In genomic region chr17:63704836-63705235, GRCh38 we compare ENCODE assay signal across 22 cellular contexts. TPM values are rescaled to one million over a fixed set of nuclear protein-coding genes. Genes with fewer than 3 reads are reported as not detected.
A peak's percentile ranks its signal among the peaks of the same experiment; 100 is the strongest.
DNase-seq lines count a peak whose midpoint lies in the region; ATAC-seq lines count a peak whose summit lies in the region.
"Had no signal": no experiment of that assay in that cellular context is flagged by ENCODE, and none has a peak within 500 bp of the region (broad histone marks: within the 10 kb centered on the region; RNA-seq: fewer than 3 reads in every experiment).

No MANE protein-coding gene starts in this region.

- H3K27ac ChIP-seq in mesendoderm (ENCODE audit: low read depth, low read length) (no peak overlapping the region), trophoblast cell (ENCODE audit: low read depth, low read length) (no peak overlapping the region)
- H3K27ac ChIP-seq: cardiac muscle cell, right lobe of liver had no signal

- H2BK120ac ChIP-seq in mesendoderm (ENCODE audit: low read depth, low read length) = no peak overlapping the region
- no peak overlapping the region for H2BK120ac ChIP-seq in trophoblast cell (ENCODE audit: insufficient read depth, low read length, poor library complexity)

- H3K4me1 ChIP-seq in mesendoderm (ENCODE audit: control insufficient read depth, low read depth, low read length) (peaks cover 9% of the 10 kb centered on the region), trophoblast cell (ENCODE audit: control insufficient read depth in 1 of 2, insufficient read depth in 2 of 2, low read length in 2 of 2) (peaks cover 4 to 13% of the 10 kb centered on the region in 2 experiments)
- H3K4me1 ChIP-seq: HAP-1, right lobe of liver had no signal

- H3K14ac ChIP-seq in trophoblast cell (ENCODE audit: low read length) = no peak overlapping the region

- H3K4ac ChIP-seq in mesendoderm (ENCODE audit: low read depth, low read length) (no peak overlapping the region), trophoblast cell (ENCODE audit: low read depth, low read length) (no peak overlapping the region)

- H3K4me1 Mint-ChIP-seq in activated naive CD8-positive, alpha-beta T cell (ENCODE audit: low read depth) = peaks cover 76% of the 10 kb centered on the region
- H3K4me1 Mint-ChIP-seq in activated naive CD8-positive, alpha-beta T cell treated with anti-CD3 and anti-CD28 coated beads, Interleukin-2, amount 50 U/mL, for 24 hours = peaks cover 83% of the 10 kb centered on the region
- peaks cover 78 to 82% (median 80%) of the 10 kb centered on the region in 3 donors for H3K4me1 Mint-ChIP-seq in T-cell

- H3K56ac ChIP-seq in mesendoderm (ENCODE audit: low read length) = peak overlapping the region; percentile 3

- no peak overlapping the region for H2BK15ac ChIP-seq in mesendoderm (replicated peaks; ENCODE audit: low read depth)

- DNase-seq in activated naive CD8-positive, alpha-beta T cell treated with anti-CD3 and anti-CD28 coated beads, Interleukin-2, amount 50 U/mL, for 24 hours = no peak
- DNase-seq in T-cell (no peak), mesendoderm (no peak), trophoblast cell (no peak), EL (no peak)
- DNase-seq in activated effector memory CD4-positive, alpha-beta T cell treated with Interleukin-2 at 50 U/mL for 16 hours = no peak
- DNase-seq: activated CD4-positive, alpha-beta T cell treated with anti-CD3 and anti-CD28 coated beads for 36 hours; activated CD8-positive, alpha-beta memory T cell treated with anti-CD3 and anti-CD28 coated beads, Interleukin-2, amount 50 U/mL, for 4 hours; activated gamma-delta T cell treated with Interleukin-2 at 50 U/mL for 16 hours; anterior cingulate cortex; dermis blood vessel endothelial cell; DMS53; kidney glomerular epithelial cell; MM.1S; NCI-H1436 treated with DMSO at 0.1 percent for 48 hours; NCI-H526 had no signal

- no peaks in the 10 kb centered on the region for H3K9me3 Mint-ChIP-seq in activated naive CD8-positive, alpha-beta T cell (ENCODE audit: low read depth)
- no peaks in the 10 kb centered on the region for H3K9me3 Mint-ChIP-seq in activated naive CD8-positive, alpha-beta T cell treated with anti-CD3 and anti-CD28 coated beads, Interleukin-2, amount 50 U/mL, for 24 hours
- no peaks in the 10 kb centered on the region for H3K9me3 Mint-ChIP-seq in T-cell
- H3K9me3 Mint-ChIP-seq: nephron had no signal

- H2AK5ac ChIP-seq in mesendoderm (ENCODE audit: low read length) (no peak overlapping the region), trophoblast cell (ENCODE audit: low read length) (no peak overlapping the region)

- no peak for ATAC-seq in activated naive CD8-positive, alpha-beta T cell treated with anti-CD3 and anti-CD28 coated beads, Interleukin-2, amount 50 U/mL, for 24 hours
- ATAC-seq in T-cell (replicated peaks in 1 of 4) = no peak
- ATAC-seq: activated CD4-positive, alpha-beta T cell treated with anti-CD3 and anti-CD28 coated beads for 36 hours; K562; right lobe of liver had no signal

- H2AFZ ChIP-seq in trophoblast cell (ENCODE audit: insufficient read depth, low read length, poor library complexity) = no peak overlapping the region

- H3K4me3 ChIP-seq in mesendoderm (ENCODE audit: low read length) (no peak overlapping the region), trophoblast cell (ENCODE audit: low read depth, low read length) (no peak overlapping the region)
- H3K4me3 ChIP-seq: cardiac muscle cell, HAP-1, K562, right lobe of liver had no signal

- H3K27ac Mint-ChIP-seq in activated naive CD8-positive, alpha-beta T cell = peak overlapping the region; percentile 81
- H3K27ac Mint-ChIP-seq in activated naive CD8-positive, alpha-beta T cell treated with anti-CD3 and anti-CD28 coated beads, Interleukin-2, amount 50 U/mL, for 24 hours = no peak overlapping the region
- peak overlapping the region; percentile 92 to 97 for H3K27ac Mint-ChIP-seq in T-cell

- WGBS in mesendoderm (ENCODE audit: extremely low coverage, insufficient coverage, low lambda C conversion rate) = no CpG with 5 or more reads among the region's 9 CpGs
- no CpG with 5 or more reads among the region's 9 CpGs for WGBS in trophoblast cell (ENCODE audit: extremely low coverage, insufficient coverage, insufficient read length)

- peak overlapping the region; percentile 72 for H3K4me3 Mint-ChIP-seq in activated naive CD8-positive, alpha-beta T cell
- H3K4me3 Mint-ChIP-seq in activated naive CD8-positive, alpha-beta T cell treated with anti-CD3 and anti-CD28 coated beads, Interleukin-2, amount 50 U/mL, for 24 hours = no peak overlapping the region
- peak overlapping the region in 2 of 3 donors; percentile 64 to 88 for H3K4me3 Mint-ChIP-seq in T-cell
- H3K4me3 Mint-ChIP-seq: activated CD4-positive, alpha-beta T cell treated with anti-CD3 and anti-CD28 coated beads for 36 hours; nephron had no signal

- no peak overlapping the region for H2BK12ac ChIP-seq in trophoblast cell (ENCODE audit: low read length)

- no peaks in the 10 kb centered on the region for H3K27me3 Mint-ChIP-seq in activated naive CD8-positive, alpha-beta T cell
- H3K27me3 Mint-ChIP-seq in activated naive CD8-positive, alpha-beta T cell treated with anti-CD3 and anti-CD28 coated beads, Interleukin-2, amount 50 U/mL, for 24 hours = no peaks in the 10 kb centered on the region
- H3K27me3 Mint-ChIP-seq in T-cell = no peaks in the 10 kb centered on the region
- H3K27me3 Mint-ChIP-seq: activated CD4-positive, alpha-beta T cell treated with anti-CD3 and anti-CD28 coated beads for 36 hours had no signal

- H3K36me3 ChIP-seq in mesendoderm (ENCODE audit: control insufficient read depth, insufficient read depth, low read length) (peaks cover 2% of the 10 kb centered on the region), trophoblast cell (ENCODE audit: control insufficient read depth in 1 of 2, insufficient read depth in 2 of 2, low read length in 2 of 2) (peaks cover 13 to 25% of the 10 kb centered on the region in 2 experiments)

- H3K4me2 ChIP-seq in mesendoderm (ENCODE audit: low read length) = no peak overlapping the region
- no peak overlapping the region for H3K4me2 ChIP-seq in trophoblast cell (ENCODE audit: low read length)

- peaks cover 2% of the 10 kb centered on the region for H3K9me3 ChIP-seq in trophoblast cell (ENCODE audit: insufficient read depth, low read depth, low read length)
- H3K9me3 ChIP-seq: HAP-1, right lobe of liver had no signal

- no peak overlapping the region for H4K12ac ChIP-seq in trophoblast cell (ENCODE audit: low read depth, low read length)

- H2BK5ac ChIP-seq in mesendoderm (ENCODE audit: low read length) = no peak overlapping the region
- no peak overlapping the region for H2BK5ac ChIP-seq in trophoblast cell (ENCODE audit: low read depth, low read length, poor library complexity)

- H3K18ac ChIP-seq in mesendoderm (ENCODE audit: low read length) (no peak overlapping the region), trophoblast cell (ENCODE audit: low read length) (no peak overlapping the region)

- H4K91ac ChIP-seq in trophoblast cell (ENCODE audit: low read depth, low read length) = no peak overlapping the region

- peaks cover 13% of the 10 kb centered on the region for H3K79me2 ChIP-seq in mesendoderm (ENCODE audit: control insufficient read depth, insufficient read depth, low read length)
- H3K79me2 ChIP-seq in trophoblast cell (ENCODE audit: control insufficient read depth, insufficient read depth, low read length, poor library complexity) = peaks cover 4% of the 10 kb centered on the region

- H3K36me3 Mint-ChIP-seq in activated naive CD8-positive, alpha-beta T cell = peaks cover 7% of the 10 kb centered on the region
- H3K36me3 Mint-ChIP-seq in activated naive CD8-positive, alpha-beta T cell treated with anti-CD3 and anti-CD28 coated beads, Interleukin-2, amount 50 U/mL, for 24 hours (ENCODE audit: low read depth) = peaks cover 40% of the 10 kb centered on the region
- peaks cover 23% of the 10 kb centered on the region for H3K36me3 Mint-ChIP-seq in T-cell

- POLR2A ChIA-PET in T-cell (lab: Charles Lee) = no interaction called here

- H3K27me3 ChIP-seq in mesendoderm (ENCODE audit: insufficient read depth, low read length, poor library complexity) = no peaks in the 10 kb centered on the region
- H3K27me3 ChIP-seq in trophoblast cell (ENCODE audit: insufficient read depth, low read length) = no peaks in the 10 kb centered on the region
- H3K27me3 ChIP-seq: cardiac muscle cell, right lobe of liver had no signal

- H3K9ac ChIP-seq in mesendoderm (ENCODE audit: low read length) = no peak overlapping the region
- H3K9ac ChIP-seq in trophoblast cell (ENCODE audit: low read length) = no peak overlapping the region

- H3K79me1 ChIP-seq in mesendoderm (ENCODE audit: low read length) = peaks cover 12% of the 10 kb centered on the region
- H3K79me1 ChIP-seq in trophoblast cell (ENCODE audit: low read length) = peaks cover 6% of the 10 kb centered on the region

- H4K8ac ChIP-seq in mesendoderm (ENCODE audit: low read depth, low read length) (no peak overlapping the region), trophoblast cell (ENCODE audit: low read depth, low read length) (no peak overlapping the region)

- no peak overlapping the region for H4K5ac ChIP-seq in mesendoderm (ENCODE audit: low read length)

- H3K23ac ChIP-seq in mesendoderm (ENCODE audit: low read length) (no peak overlapping the region), trophoblast cell (ENCODE audit: low read length) (no peak overlapping the region)

- CTCF ChIA-PET in T-cell (lab: Charles Lee) = no interaction called here

RNA-seq across cellular contexts. Expression of gene LIMD2, which starts 4.9 kb away (rescaled TPM):
- total RNA-seq in T-cell = 100 to 1,000 TPM; 534 to 851 (median 767) TPM
- 60.1 TPM for polyA plus RNA-seq in mesendoderm (2013, experiment 1 of 2)
- 59.0 TPM for polyA plus RNA-seq in mesendoderm (2013, experiment 2 of 2)
- polyA plus RNA-seq in trophoblast cell (2013) = 25.4 TPM in 2 replicates

RNA-seq across cellular contexts. Expression of gene STRADA, which starts 36.8 kb away (rescaled TPM):
- total RNA-seq in T-cell = 10 to 100 TPM; 46.9 to 58.8 (median 48.6) TPM
- 16.7 TPM for polyA plus RNA-seq in mesendoderm (2013, experiment 1 of 2)
- 16.2 TPM for polyA plus RNA-seq in mesendoderm (2013, experiment 2 of 2)
- polyA plus RNA-seq in trophoblast cell (2013) = 13.0 and 13.1 TPM in 2 replicates
